Comparison of ENCODE assay signal across 10 cellular contexts in the genomic region with DNA sequence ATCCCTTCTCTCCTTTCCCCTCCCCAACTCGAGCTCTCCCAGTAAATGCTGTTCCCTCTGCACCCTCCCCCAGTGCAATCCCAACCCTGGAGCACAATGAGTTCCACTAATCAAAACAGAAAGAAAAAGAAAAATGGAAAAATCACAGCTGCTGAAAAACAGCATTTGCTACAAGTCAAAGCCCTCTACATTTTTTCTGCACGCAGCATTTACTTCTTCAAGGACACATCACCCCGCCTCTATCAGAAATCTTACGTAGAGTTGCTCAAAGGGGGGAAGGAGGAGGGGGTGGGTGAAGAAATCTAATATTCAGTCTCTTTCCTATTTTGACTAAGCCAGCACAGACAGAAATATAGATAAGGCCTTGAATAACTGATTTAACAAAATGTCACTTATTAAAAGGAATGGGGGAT. TPM values are rescaled to one million over a fixed set of nuclear protein-coding genes. Genes with fewer than 3 reads are reported as not detected.
A peak's percentile ranks its signal among the peaks of the same experiment; 100 is the strongest.
DNase-seq lines count a peak whose midpoint lies in the region; ATAC-seq and TF ChIP-seq lines count a peak whose summit lies in the region.
"Had no signal": no experiment of that assay in that cellular context is flagged by ENCODE, and none has a peak within 500 bp of the region (broad histone marks: within the 10 kb centered on the region; RNA-seq: fewer than 3 reads in every experiment).

No MANE protein-coding gene starts in this region.

- no peak for DNase-seq in AG04449 (ENCODE audit: low read depth, low spot score)
- no peak for DNase-seq in NT2/D1 (ENCODE audit: low read depth, low spot score)
- DNase-seq in fibroblast of mammary gland (ENCODE audit: low read depth): peak; percentile 34
- DNase-seq in neural crest cell (ENCODE audit: low read depth, low spot score): no peak
- no peak for DNase-seq in SIG-M5 (lab: John Stamatoyannopoulos, UW)
- DNase-seq in NCI-H82 treated with DMSO at 0.1 percent for 48 hours (lab: John Stamatoyannopoulos, UW; ENCODE audit: unreplicated experiment): no peak
- DNase-seq: activated CD4-positive, alpha-beta T cell treated with anti-CD3 and anti-CD28 coated beads for 1 hour; NCI-H2171 had no signal

- H3K4me1 ChIP-seq in NT2/D1 (ENCODE audit: insufficient read depth, insufficient read length): no peaks in the 10 kb centered on the region

- H3K9ac ChIP-seq in NT2/D1 (ENCODE audit: insufficient read length, low read depth): peak overlapping the region; percentile 52

- H3K4me3 Mint-ChIP-seq in neural crest cell: peak overlapping the region; percentile 61

- H3K27ac Mint-ChIP-seq in neural crest cell (ENCODE audit: unreplicated experiment): peak overlapping the region; percentile 78

- no peaks in the 10 kb centered on the region for H3K27me3 Mint-ChIP-seq in neural crest cell (ENCODE audit: low read depth)

- no peaks in the 10 kb centered on the region for H3K36me3 ChIP-seq in NT2/D1 (ENCODE audit: insufficient read depth, insufficient read length, low read length)

- H3K4me1 Mint-ChIP-seq in neural crest cell: peaks cover 61% of the 10 kb centered on the region

- peaks cover 9% of the 10 kb centered on the region for H3K36me3 Mint-ChIP-seq in neural crest cell (ENCODE audit: low read depth)

- H3K9me3 Mint-ChIP-seq in neural crest cell: no peaks in the 10 kb centered on the region

- peak overlapping the region; percentile 24 for H3K4me3 ChIP-seq in AG04449 (ENCODE audit: low read depth, low read length)
- no peak overlapping the region for H3K4me3 ChIP-seq in NT2/D1 (ENCODE audit: insufficient read length, low read depth)
- H3K4me3 ChIP-seq in fibroblast of mammary gland (ENCODE audit: control insufficient read depth, low read depth, low read length): no peak overlapping the region

- H3K9me3 ChIP-seq in NT2/D1 (ENCODE audit: insufficient read depth, low read length): no peaks in the 10 kb centered on the region

- ATAC-seq in GM21528 (IDR thresholded peaks at IDR 0.05; ENCODE audit: low FRiP score, unreplicated experiment): no peak
- ATAC-seq in GM18505 (IDR thresholded peaks at IDR 0.05; ENCODE audit: unreplicated experiment): no peak

- TF ChIP-seq POLR2A in GM18505 (IDR thresholded peaks at IDR 0.05; ENCODE audit: borderline replicate concordance, extremely low read depth, insufficient read depth, insufficient read length): no peak

- H3K27me3 ChIP-seq in NT2/D1 (ENCODE audit: insufficient read depth, insufficient read length): no peaks in the 10 kb centered on the region

- TF ChIP-seq CTCF in AG04449 (IDR thresholded peaks at IDR 0.05; ENCODE audit: insufficient read depth, low read length, missing control alignments) (no peak), fibroblast of mammary gland (conservative IDR thresholded peaks at IDR 0.05; ENCODE audit: control insufficient read depth, insufficient read depth, low read depth, low read length) (no peak), neural crest cell (conservative IDR thresholded peaks at IDR 0.05) (no peak)

- POLR2A ChIA-PET in AG04449 (lab: Yijun Ruan, JAX): interaction anchor here (1.2 to 2.3 kb wide), 2 partner anchors 12 to 106 kb away, joined by 4 to 10 read pairs; no protein-coding TSS in a partner anchor

- CTCF ChIA-PET in AG04449 (lab: Yijun Ruan, JAX): interaction anchor here (1.7 to 2.8 kb wide), 3 partner anchors 12 to 106 kb away, joined by 4 to 13 read pairs (median 11); partner anchors contain the start of gene TRERF1

RNA-seq across cellular contexts. Expression of gene TRERF1, which starts 10.7 kb away (rescaled TPM):
- total RNA-seq in neural crest cell: 12.4 and 14.0 TPM in 2 replicates
